Comparison of ENCODE assay signal across 25 cellular contexts in the genomic region with DNA sequence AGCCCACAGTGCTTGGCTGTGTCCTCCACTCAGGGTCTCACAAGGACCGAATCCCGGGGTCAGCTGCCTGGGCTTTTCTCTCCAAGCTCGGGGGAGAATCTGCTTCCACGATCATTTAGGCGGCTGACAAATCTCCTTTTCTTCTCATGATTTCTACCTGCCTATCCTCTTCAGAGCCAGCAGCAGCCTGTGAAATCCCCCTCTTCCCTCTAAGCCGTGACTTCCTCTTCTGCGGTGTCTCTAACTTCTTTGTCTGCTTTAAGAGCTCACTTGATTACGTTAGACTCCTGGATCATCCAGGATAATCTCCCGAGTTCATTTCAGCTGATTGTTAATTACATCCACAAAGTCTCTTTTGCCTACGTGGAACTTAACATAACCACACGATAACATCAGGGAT. TPM values are rescaled to one million over a fixed set of nuclear protein-coding genes. Genes with fewer than 3 reads are reported as not detected.
DNase-seq lines count a peak whose midpoint lies in the region; ATAC-seq, FAIRE-seq and TF ChIP-seq lines count a peak whose summit lies in the region.
"Had no signal": no experiment of that assay in that cellular context is flagged by ENCODE, and none has a peak within 500 bp of the region (broad histone marks: within the 10 kb centered on the region; RNA-seq: fewer than 3 reads in every experiment).

No MANE protein-coding gene starts in this region.

- H3K4me1 ChIP-seq in A549 (no peaks in the 10 kb centered on the region), endodermal cell (ENCODE audit: control insufficient read depth, insufficient read depth, low read length) (no peaks in the 10 kb centered on the region), foreskin keratinocyte (no peaks in the 10 kb centered on the region)
- H3K4me1 ChIP-seq: BLaER1 treated with 17β-estradiol and CSF1 and Interleukin-3, amounts not matched to agents 10 nM and 100 nM; HAP-1 had no signal

- peaks cover 15% of the 10 kb centered on the region for H3K9me3 Mint-ChIP-seq in endodermal cell

- WGBS in A549 (ENCODE audit: missing lambda C conversion rate), result 5% methylated on average over 11 of the region's 11 CpGs
- WGBS in endodermal cell (ENCODE audit: insufficient coverage in 1 of 2, insufficient read length in 1 of 2), 2 experiments, result 63 to 68% methylated on average over 7 to 11 of the region's 11 CpGs

- no peaks in the 10 kb centered on the region for H3K36me3 ChIP-seq in endodermal cell (ENCODE audit: control insufficient read depth, insufficient read depth, low read length)
- H3K36me3 ChIP-seq: HAP-1 had no signal

- no peak overlapping the region for H3K4me3 ChIP-seq in A549
- no peak overlapping the region for H3K4me3 ChIP-seq in endodermal cell (ENCODE audit: low read length)
- H3K4me3 ChIP-seq: BLaER1 treated with 17β-estradiol and CSF1 and Interleukin-3, amounts not matched to agents 10 nM and 100 nM; GM23248; HAP-1 had no signal

- POLR2A ChIA-PET in A549 (lab: Yijun Ruan, JAX), result no interaction called here

- TF ChIP-seq RAD21 in A549 (conservative IDR thresholded peaks at IDR 0.05 in 1 of 2, IDR thresholded peaks at IDR 0.05 in 1 of 2), result no peak

- no peaks in the 10 kb centered on the region for H3K36me3 Mint-ChIP-seq in endodermal cell (ENCODE audit: low read depth)
- H3K36me3 Mint-ChIP-seq: CD8-positive, alpha-beta T cell; IgD-negative memory B cell had no signal

- H3K9ac ChIP-seq in endodermal cell (ENCODE audit: extremely low read depth, low read length, poor library complexity, severe bottlenecking), result no peak overlapping the region
- H3K9ac ChIP-seq: BLaER1 treated with 17β-estradiol and CSF1 and Interleukin-3, amounts not matched to agents 10 nM and 100 nM; GM23248 had no signal

- CTCF ChIA-PET in A549 (lab: Yijun Ruan, JAX), result no interaction called here

- H3K4me1 Mint-ChIP-seq in endodermal cell, result peaks cover 42% of the 10 kb centered on the region
- H3K4me1 Mint-ChIP-seq: IgD-negative memory B cell had no signal

- FAIRE-seq in A549 (lab: Jason Lieb, UNC), result peak; percentile 74

- no peak for TF ChIP-seq EP300 in A549 (IDR thresholded peaks at IDR 0.05)

- H3K27ac ChIP-seq in A549 (no peak overlapping the region), endodermal cell (ENCODE audit: low read depth, low read length) (no peak overlapping the region), foreskin keratinocyte (no peak overlapping the region)
- H3K27ac ChIP-seq: BLaER1 treated with 17β-estradiol and CSF1 and Interleukin-3, amounts not matched to agents 10 nM and 100 nM; GM23248 had no signal

- H3K9me3 ChIP-seq in A549 (peaks cover 48% of the 10 kb centered on the region), endodermal cell (ENCODE audit: control insufficient read depth, low read length) (peaks cover 20% of the 10 kb centered on the region)
- H3K9me3 ChIP-seq: HAP-1 had no signal

- TF ChIP-seq POLR2A in A549 (IDR thresholded peaks at IDR 0.05; ENCODE audit: low read length), result no peak

- H3K27ac Mint-ChIP-seq in endodermal cell, result peak overlapping the region; percentile 89
- H3K27ac Mint-ChIP-seq: CD8-positive, alpha-beta T cell; T-helper 1 cell treated with Interleukin-12 subunit alpha and Interleukin-12 subunit beta and Interleukin-4 antibody, amounts not matched to agents 30 μg/mL and 1 μg/mL, for 36 hours had no signal

- H3K4me2 ChIP-seq in A549, result no peak overlapping the region
- H3K4me2 ChIP-seq: BLaER1 treated with 17β-estradiol and CSF1 and Interleukin-3, amounts not matched to agents 10 nM and 100 nM had no signal

- TF ChIP-seq CTCF in A549 (IDR thresholded peaks at IDR 0.05), result no peak
- no peak for TF ChIP-seq CTCF in endodermal cell (conservative IDR thresholded peaks at IDR 0.05)
- TF ChIP-seq CTCF in foreskin keratinocyte (conservative IDR thresholded peaks at IDR 0.05), result no peak

- H3K27me3 ChIP-seq in endodermal cell (ENCODE audit: control insufficient read depth, insufficient read depth, low read length, poor library complexity, severe bottlenecking) (peaks cover 34% of the 10 kb centered on the region), foreskin keratinocyte (no peaks in the 10 kb centered on the region)
- H3K27me3 ChIP-seq: BLaER1 treated with 17β-estradiol and CSF1 and Interleukin-3, amounts not matched to agents 10 nM and 100 nM had no signal

- H3K4me3 Mint-ChIP-seq in endodermal cell, result peak overlapping the region; percentile 6
- H3K4me3 Mint-ChIP-seq: CD8-positive, alpha-beta T cell; IgD-negative memory B cell; T-helper 1 cell treated with Interleukin-12 subunit alpha and Interleukin-12 subunit beta and Interleukin-4 antibody, amounts not matched to agents 30 μg/mL and 1 μg/mL, for 36 hours had no signal

- ATAC-seq in A549 (no peak), foreskin keratinocyte (no peak), HG03469 (IDR thresholded peaks at IDR 0.05; ENCODE audit: unreplicated experiment) (no peak)
- ATAC-seq: CD8-positive, alpha-beta T cell had no signal

- DNase-seq in A549 (ENCODE audit: low read depth in 1 of 2, low spot score in 1 of 2), result no peak
- DNase-seq in DMS79 (lab: John Stamatoyannopoulos, UW), result peak; percentile 36
- peak; percentile 75 for DNase-seq in NCI-H82 (lab: John Stamatoyannopoulos, UW)
- DNase-seq in endodermal cell, result no peak
- DNase-seq in foreskin keratinocyte, result no peak
- DNase-seq in SKM-1 treated with dmso at 0.1 percent for 144 hours (lab: John Stamatoyannopoulos, UW; ENCODE audit: unreplicated experiment), result no peak
- DNase-seq: CD8-positive, alpha-beta T cell; DMS 273 treated with DMSO at 0.1 percent for 48 hours; GDM1; GM23248; MM.1S; NCI-H1417 treated with DMSO at 0.1 percent for 48 hours; NCI-H187 treated with DMSO at 0.1 percent for 48 hours; NCI-H2171 treated with DMSO at 0.1 percent for 48 hours; NCI-H446; NCI-H526 treated with DMSO at 0.1 percent for 48 hours; RPMI8226; SHP77 treated with DMSO at 0.1 percent for 48 hours had no signal

- peaks cover 75% of the 10 kb centered on the region for H3K27me3 Mint-ChIP-seq in endodermal cell (ENCODE audit: insufficient read depth)

TF ChIP-seq in A549, 52 proteins besides CTCF, POLR2A, EP300 and RAD21:
- no peak for TF ChIP-seq PBX3 (IDR thresholded peaks at IDR 0.05)
TF ChIP-seq in A549: peak in this region for 0.

RNA-seq across cellular contexts. Expression of gene ZNF845, which starts 22.5 kb away (rescaled TPM):
- polyA plus RNA-seq in A549 (2011; rRNA removed), result 8.3 and 8.4 TPM in 2 replicates
- polyA plus RNA-seq in A549 (2012; cell fraction: cytosol; rRNA removed), result 0.94 and 1.1 TPM in 2 replicates
- polyA plus RNA-seq in A549 (2012; cell fraction: nucleus; rRNA removed), result 0.70 and 0.98 TPM in 2 replicates
- 3.3 to 3.7 TPM (median 3.5 TPM) in 3 replicates for polyA plus RNA-seq in A549 (2017; fragmentation: RNase III; extraction: RNeasy Plus Mini Kit Qiagen cat#74134 plus additional on column Dnase treatment)
- 6.2 and 7.3 TPM in 2 replicates for polyA minus RNA-seq in A549 (2011; rRNA and poly(A)+ RNA removed)
- total RNA-seq in endodermal cell, result 10 to 100 TPM; 19.0 to 24.3 TPM
- 7.1 TPM for polyA plus RNA-seq in endodermal cell (2013, experiment 1 of 2)
- polyA plus RNA-seq in endodermal cell (2013, experiment 2 of 2), result 8.1 TPM
- 6.7 and 7.7 TPM in 2 replicates for total RNA-seq in foreskin keratinocyte
- polyA plus RNA-seq in foreskin keratinocyte, result 1.3 and 1.4 TPM in 2 replicates

RNA-seq across cellular contexts. Expression of gene VN1R4, which starts 43.5 kb away (rescaled TPM):
- polyA plus RNA-seq in A549 (2011; rRNA removed) (not detected in 2 replicates), A549 (2017; fragmentation: RNase III; extraction: RNeasy Plus Mini Kit Qiagen cat#74134 plus additional on column Dnase treatment) (not detected in 3 replicates), foreskin keratinocyte (not detected in 2 replicates)
- not detected in 2 replicates for polyA plus RNA-seq in A549 (2012; cell fraction: cytosol; rRNA removed)
- not detected in 2 replicates for polyA plus RNA-seq in A549 (2012; cell fraction: nucleus; rRNA removed)
- not detected in 2 replicates for polyA minus RNA-seq in A549 (2011; rRNA and poly(A)+ RNA removed)
- total RNA-seq in endodermal cell (not detected), foreskin keratinocyte (not detected in 2 replicates)
- not detected for polyA plus RNA-seq in endodermal cell (2013, experiment 1 of 2)
- not detected for polyA plus RNA-seq in endodermal cell (2013, experiment 2 of 2)
- total RNA-seq: CD8-positive, alpha-beta T cell; Daoy; GM23248; LHCN-M2 had no signal
- polyA plus RNA-seq: GM23248, IgD-negative memory B cell had no signal

RNA-seq across cellular contexts. Expression of gene VN1R2, which starts 53.0 kb away (rescaled TPM):
- polyA plus RNA-seq in A549 (2011; rRNA removed) (not detected in 2 replicates), A549 (2017; fragmentation: RNase III; extraction: RNeasy Plus Mini Kit Qiagen cat#74134 plus additional on column Dnase treatment) (not detected in 3 replicates), foreskin keratinocyte (not detected in 2 replicates)
- not detected in 2 replicates for polyA plus RNA-seq in A549 (2012; cell fraction: cytosol; rRNA removed)
- not detected in 2 replicates for polyA plus RNA-seq in A549 (2012; cell fraction: nucleus; rRNA removed)
- polyA minus RNA-seq in A549 (2011; rRNA and poly(A)+ RNA removed), result not detected in 2 replicates
- total RNA-seq in endodermal cell (not detected), foreskin keratinocyte (not detected in 2 replicates)
- not detected for polyA plus RNA-seq in endodermal cell (2013, experiment 1 of 2)
- not detected for polyA plus RNA-seq in endodermal cell (2013, experiment 2 of 2)
- total RNA-seq: CD8-positive, alpha-beta T cell; Daoy; GM23248; LHCN-M2 had no signal
- polyA plus RNA-seq: GM23248, IgD-negative memory B cell had no signal

RNA-seq across cellular contexts. Expression of gene ZNF525, which starts 54.5 kb away (rescaled TPM):
- 1.00 and 1.3 TPM in 2 replicates for polyA plus RNA-seq in A549 (2011; rRNA removed)
- 0.16 and 0.17 TPM in 2 replicates for polyA plus RNA-seq in A549 (2012; cell fraction: cytosol; rRNA removed)
- 0.16 and 0.22 TPM in 2 replicates for polyA plus RNA-seq in A549 (2012; cell fraction: nucleus; rRNA removed)
- 0.12 to 0.46 TPM (median 0.41 TPM) in 3 replicates for polyA plus RNA-seq in A549 (2017; fragmentation: RNase III; extraction: RNeasy Plus Mini Kit Qiagen cat#74134 plus additional on column Dnase treatment)
- polyA minus RNA-seq in A549 (2011; rRNA and poly(A)+ RNA removed), result 0.37 and 0.44 TPM in 2 replicates
- total RNA-seq in endodermal cell, result 10 to 100 TPM; 42.2 to 48.8 TPM
- 7.9 TPM for polyA plus RNA-seq in endodermal cell (2013, experiment 1 of 2)
- 6.6 TPM for polyA plus RNA-seq in endodermal cell (2013, experiment 2 of 2)
- total RNA-seq in foreskin keratinocyte, result 9.0 and 10.2 TPM in 2 replicates
- polyA plus RNA-seq in foreskin keratinocyte, result 3.0 and 3.5 TPM in 2 replicates

RNA-seq across cellular contexts. Expression of gene ZNF677, which starts 56.4 kb away (rescaled TPM):
- polyA plus RNA-seq in A549 (2011; rRNA removed) (not detected in 2 replicates), A549 (2017; fragmentation: RNase III; extraction: RNeasy Plus Mini Kit Qiagen cat#74134 plus additional on column Dnase treatment) (not detected in 3 replicates), foreskin keratinocyte (3.0 and 3.9 TPM in 2 replicates)
- not detected in 2 replicates for polyA plus RNA-seq in A549 (2012; cell fraction: cytosol; rRNA removed)
- not detected in 2 replicates for polyA plus RNA-seq in A549 (2012; cell fraction: nucleus; rRNA removed)
- not detected in 2 replicates for polyA minus RNA-seq in A549 (2011; rRNA and poly(A)+ RNA removed)
- total RNA-seq in endodermal cell (10 to 100 TPM; 35.6 to 56.5 TPM), foreskin keratinocyte (8.7 and 11.3 TPM in 2 replicates)
- 23.6 TPM for polyA plus RNA-seq in endodermal cell (2013, experiment 1 of 2)
- polyA plus RNA-seq in endodermal cell (2013, experiment 2 of 2), result 26.0 TPM

Comparison
In these comparisons a context has a peak if more than half of its experiments do, and no peak if none do; other contexts are left out.
1. DNase-seq: peak in DMS79 (single experiment) and NCI-H82 (single experiment); none in A549 (0 of 2), endodermal cell (single experiment), foreskin keratinocyte (0 of 2) and SKM-1 treated with dmso at 0.1 percent for 144 hours (single experiment).